In the genomic region with DNA sequence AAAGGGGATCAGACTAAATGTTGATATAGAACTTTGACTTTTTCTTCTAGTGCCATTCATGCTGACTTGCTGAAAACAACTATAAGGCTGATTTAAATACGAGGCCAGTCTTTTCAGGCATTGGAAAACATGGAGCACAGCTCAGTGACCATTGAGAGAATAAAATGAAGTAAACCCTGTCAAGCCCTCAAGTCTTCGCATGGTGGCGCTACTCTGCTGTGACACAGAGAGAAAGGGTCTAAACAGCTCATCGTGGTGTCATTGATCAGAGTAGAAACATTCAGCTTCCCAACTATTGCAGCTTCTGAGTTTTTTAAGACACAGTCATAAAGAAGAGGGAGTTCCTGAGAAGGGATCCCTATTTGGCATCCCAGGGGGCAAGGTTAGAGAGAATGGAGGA, we compare ENCODE assay signal across 1 cellular context.
TF ChIP-seq lines count a peak whose summit lies in the region.

No MANE protein-coding gene starts in this region.

TF ChIP-seq in H1, 55 proteins besides CTCF, POLR2A, EP300 and RAD21:
- TF ChIP-seq, protein P1, sequence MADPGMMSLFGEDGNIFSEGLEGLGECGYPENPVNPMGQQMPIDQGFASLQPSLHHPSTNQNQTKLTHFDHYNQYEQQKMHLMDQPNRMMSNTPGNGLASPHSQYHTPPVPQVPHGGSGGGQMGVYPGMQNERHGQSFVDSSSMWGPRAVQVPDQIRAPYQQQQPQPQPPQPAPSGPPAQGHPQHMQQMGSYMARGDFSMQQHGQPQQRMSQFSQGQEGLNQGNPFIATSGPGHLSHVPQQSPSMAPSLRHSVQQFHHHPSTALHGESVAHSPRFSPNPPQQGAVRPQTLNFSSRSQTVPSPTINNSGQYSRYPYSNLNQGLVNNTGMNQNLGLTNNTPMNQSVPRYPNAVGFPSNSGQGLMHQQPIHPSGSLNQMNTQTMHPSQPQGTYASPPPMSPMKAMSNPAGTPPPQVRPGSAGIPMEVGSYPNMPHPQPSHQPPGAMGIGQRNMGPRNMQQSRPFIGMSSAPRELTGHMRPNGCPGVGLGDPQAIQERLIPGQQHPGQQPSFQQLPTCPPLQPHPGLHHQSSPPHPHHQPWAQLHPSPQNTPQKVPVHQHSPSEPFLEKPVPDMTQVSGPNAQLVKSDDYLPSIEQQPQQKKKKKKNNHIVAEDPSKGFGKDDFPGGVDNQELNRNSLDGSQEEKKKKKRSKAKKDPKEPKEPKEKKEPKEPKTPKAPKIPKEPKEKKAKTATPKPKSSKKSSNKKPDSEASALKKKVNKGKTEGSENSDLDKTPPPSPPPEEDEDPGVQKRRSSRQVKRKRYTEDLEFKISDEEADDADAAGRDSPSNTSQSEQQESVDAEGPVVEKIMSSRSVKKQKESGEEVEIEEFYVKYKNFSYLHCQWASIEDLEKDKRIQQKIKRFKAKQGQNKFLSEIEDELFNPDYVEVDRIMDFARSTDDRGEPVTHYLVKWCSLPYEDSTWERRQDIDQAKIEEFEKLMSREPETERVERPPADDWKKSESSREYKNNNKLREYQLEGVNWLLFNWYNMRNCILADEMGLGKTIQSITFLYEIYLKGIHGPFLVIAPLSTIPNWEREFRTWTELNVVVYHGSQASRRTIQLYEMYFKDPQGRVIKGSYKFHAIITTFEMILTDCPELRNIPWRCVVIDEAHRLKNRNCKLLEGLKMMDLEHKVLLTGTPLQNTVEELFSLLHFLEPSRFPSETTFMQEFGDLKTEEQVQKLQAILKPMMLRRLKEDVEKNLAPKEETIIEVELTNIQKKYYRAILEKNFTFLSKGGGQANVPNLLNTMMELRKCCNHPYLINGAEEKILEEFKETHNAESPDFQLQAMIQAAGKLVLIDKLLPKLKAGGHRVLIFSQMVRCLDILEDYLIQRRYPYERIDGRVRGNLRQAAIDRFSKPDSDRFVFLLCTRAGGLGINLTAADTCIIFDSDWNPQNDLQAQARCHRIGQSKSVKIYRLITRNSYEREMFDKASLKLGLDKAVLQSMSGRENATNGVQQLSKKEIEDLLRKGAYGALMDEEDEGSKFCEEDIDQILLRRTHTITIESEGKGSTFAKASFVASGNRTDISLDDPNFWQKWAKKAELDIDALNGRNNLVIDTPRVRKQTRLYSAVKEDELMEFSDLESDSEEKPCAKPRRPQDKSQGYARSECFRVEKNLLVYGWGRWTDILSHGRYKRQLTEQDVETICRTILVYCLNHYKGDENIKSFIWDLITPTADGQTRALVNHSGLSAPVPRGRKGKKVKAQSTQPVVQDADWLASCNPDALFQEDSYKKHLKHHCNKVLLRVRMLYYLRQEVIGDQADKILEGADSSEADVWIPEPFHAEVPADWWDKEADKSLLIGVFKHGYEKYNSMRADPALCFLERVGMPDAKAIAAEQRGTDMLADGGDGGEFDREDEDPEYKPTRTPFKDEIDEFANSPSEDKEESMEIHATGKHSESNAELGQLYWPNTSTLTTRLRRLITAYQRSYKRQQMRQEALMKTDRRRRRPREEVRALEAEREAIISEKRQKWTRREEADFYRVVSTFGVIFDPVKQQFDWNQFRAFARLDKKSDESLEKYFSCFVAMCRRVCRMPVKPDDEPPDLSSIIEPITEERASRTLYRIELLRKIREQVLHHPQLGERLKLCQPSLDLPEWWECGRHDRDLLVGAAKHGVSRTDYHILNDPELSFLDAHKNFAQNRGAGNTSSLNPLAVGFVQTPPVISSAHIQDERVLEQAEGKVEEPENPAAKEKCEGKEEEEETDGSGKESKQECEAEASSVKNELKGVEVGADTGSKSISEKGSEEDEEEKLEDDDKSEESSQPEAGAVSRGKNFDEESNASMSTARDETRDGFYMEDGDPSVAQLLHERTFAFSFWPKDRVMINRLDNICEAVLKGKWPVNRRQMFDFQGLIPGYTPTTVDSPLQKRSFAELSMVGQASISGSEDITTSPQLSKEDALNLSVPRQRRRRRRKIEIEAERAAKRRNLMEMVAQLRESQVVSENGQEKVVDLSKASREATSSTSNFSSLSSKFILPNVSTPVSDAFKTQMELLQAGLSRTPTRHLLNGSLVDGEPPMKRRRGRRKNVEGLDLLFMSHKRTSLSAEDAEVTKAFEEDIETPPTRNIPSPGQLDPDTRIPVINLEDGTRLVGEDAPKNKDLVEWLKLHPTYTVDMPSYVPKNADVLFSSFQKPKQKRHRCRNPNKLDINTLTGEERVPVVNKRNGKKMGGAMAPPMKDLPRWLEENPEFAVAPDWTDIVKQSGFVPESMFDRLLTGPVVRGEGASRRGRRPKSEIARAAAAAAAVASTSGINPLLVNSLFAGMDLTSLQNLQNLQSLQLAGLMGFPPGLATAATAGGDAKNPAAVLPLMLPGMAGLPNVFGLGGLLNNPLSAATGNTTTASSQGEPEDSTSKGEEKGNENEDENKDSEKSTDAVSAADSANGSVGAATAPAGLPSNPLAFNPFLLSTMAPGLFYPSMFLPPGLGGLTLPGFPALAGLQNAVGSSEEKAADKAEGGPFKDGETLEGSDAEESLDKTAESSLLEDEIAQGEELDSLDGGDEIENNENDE (IDR thresholded peaks at IDR 0.05; ENCODE audit: insufficient replicate concordance, low read length): no peak
- TF ChIP-seq RXRA (IDR thresholded peaks at IDR 0.05; ENCODE audit: insufficient read depth, low read depth, low read length) (no peak), SIRT6 (IDR thresholded peaks at IDR 0.05; ENCODE audit: low read length) (no peak), MAFK (IDR thresholded peaks at IDR 0.05; ENCODE audit: low read depth, low read length) (no peak), FOSL1 (IDR thresholded peaks at IDR 0.05; ENCODE audit: insufficient read depth, low read depth, low read length) (no peak), CTBP2 (IDR thresholded peaks at IDR 0.05; ENCODE audit: borderline replicate concordance, insufficient read depth, insufficient read length, low read length) (no peak), KDM1A (IDR thresholded peaks at IDR 0.05; ENCODE audit: borderline replicate concordance, low read length) (no peak), YY1 (IDR thresholded peaks at IDR 0.05; ENCODE audit: low read depth, low read length) (no peak), RBBP5 (IDR thresholded peaks at IDR 0.05; ENCODE audit: borderline replicate concordance, low read depth, low read length) (no peak), JUN (IDR thresholded peaks at IDR 0.05; ENCODE audit: low read depth, low read length) (no peak), TCF12 (IDR thresholded peaks at IDR 0.05; ENCODE audit: low read depth, low read length) (no peak)
